ENCODE assay signal across 13 cellular contexts in genomic region chr13:41746259-41746658, GRCh38.
DNase-seq lines count a peak whose midpoint lies in the region; ATAC-seq and TF ChIP-seq lines count a peak whose summit lies in the region.
"Had no signal": no experiment of that assay in that cellular context is flagged by ENCODE, and none has a peak within 500 bp of the region (broad histone marks: within the 10 kb centered on the region; RNA-seq: fewer than 3 reads in every experiment).

No MANE protein-coding gene starts in this region.

- H3K4me3 ChIP-seq in AG04449 (ENCODE audit: low read depth, low read length): no peak overlapping the region
- H3K4me3 ChIP-seq in HFF-Myc (replicated peaks; ENCODE audit: low read depth, low read length): no peak overlapping the region
- no peak overlapping the region for H3K4me3 ChIP-seq in WERI-Rb-1 (ENCODE audit: low read depth, low read length)
- H3K4me3 ChIP-seq: BLaER1, ovary had no signal

- H3K27ac ChIP-seq in WERI-Rb-1: no peak overlapping the region
- H3K27ac ChIP-seq: BLaER1, HL-60, ovary had no signal

- TF ChIP-seq CTCF in AG04449 (IDR thresholded peaks at IDR 0.05; ENCODE audit: insufficient read depth, low read length, missing control alignments) (no peak), HFF-Myc (IDR thresholded peaks at IDR 0.05; ENCODE audit: low read depth, low read length, missing control alignments) (no peak), WERI-Rb-1 (IDR thresholded peaks at IDR 0.05; ENCODE audit: low read depth, low read length) (no peak)

- CTCF ChIA-PET in AG04449 (lab: Yijun Ruan, JAX): interaction anchor here (1.4 kb wide), 1 partner anchor 11 kb away, joined by 3 read pairs; no protein-coding TSS in a partner anchor

- no peak for ATAC-seq in HG03108 (IDR thresholded peaks at IDR 0.05; ENCODE audit: unreplicated experiment)

- peak; percentile 54 for DNase-seq in AG04449 (ENCODE audit: low read depth, low spot score)
- DNase-seq in HFF-Myc (ENCODE audit: extremely low read depth, low read depth): peak; percentile 17
- peak; percentile 94 for DNase-seq in SW480 (ENCODE audit: low spot score)
- peak; percentile 6 for DNase-seq in fibroblast of the conjunctiva (ENCODE audit: low read depth)
- no peak for DNase-seq in WERI-Rb-1
- DNase-seq in NCI-H2081 treated with DMSO at 0.1 percent for 48 hours (lab: John Stamatoyannopoulos, UW): no peak
- DNase-seq in activated CD8-positive, alpha-beta memory T cell treated with anti-CD3 and anti-CD28 coated beads, Interleukin-2, amount 50 U/mL, for 4 hours: no peak
- DNase-seq: NCI-H1105, NCI-H524 treated with DMSO at 0.1 percent for 48 hours, ovary had no signal

- no peaks in the 10 kb centered on the region for H3K27me3 ChIP-seq in WERI-Rb-1 (ENCODE audit: insufficient read depth, low read depth, severe bottlenecking)
- H3K27me3 ChIP-seq: BLaER1, ovary had no signal

- POLR2A ChIA-PET in AG04449 (lab: Yijun Ruan, JAX): no interaction called here

- no peaks in the 10 kb centered on the region for H3K36me3 ChIP-seq in WERI-Rb-1
- H3K36me3 ChIP-seq: ovary had no signal

- H3K9me3 ChIP-seq in WERI-Rb-1 (ENCODE audit: severe bottlenecking): no peaks in the 10 kb centered on the region
- H3K9me3 ChIP-seq: BLaER1, ovary had no signal

Comparison
In these comparisons a context has a peak if more than half of its experiments do, and no peak if none do; other contexts are left out.
1. DNase-seq: peak in AG04449 (single experiment), HFF-Myc (single experiment), SW480 (single experiment) and fibroblast of the conjunctiva (single experiment); none in WERI-Rb-1 (single experiment), NCI-H2081 treated with DMSO at 0.1 percent for 48 hours (single experiment) and activated CD8-positive, alpha-beta memory T cell treated with anti-CD3 and anti-CD28 coated beads, Interleukin-2, amount 50 U/mL, for 4 hours (single experiment).